Comparison of ENCODE assay signal across 24 cellular contexts in the genomic region with DNA sequence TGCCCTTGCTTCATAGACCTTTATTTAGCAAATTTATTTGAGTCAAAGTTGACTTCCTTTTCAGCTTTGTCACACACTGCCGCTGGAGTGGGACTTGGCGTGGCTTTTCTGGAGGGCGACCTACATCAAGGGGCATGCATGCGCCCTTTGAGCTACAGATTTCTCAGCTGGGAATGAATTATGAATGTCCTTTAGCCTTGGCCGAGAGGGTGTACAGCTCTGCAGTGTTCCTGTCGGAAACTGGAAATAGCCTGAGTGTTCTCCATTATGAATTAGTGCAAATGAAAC.
"Had no signal": no experiment of that assay in that cellular context is flagged by ENCODE, and none has a peak within 500 bp of the region (broad histone marks: within the 10 kb centered on the region; RNA-seq: fewer than 3 reads in every experiment).

No MANE protein-coding gene starts in this region.

- H3K4me3 Mint-ChIP-seq: memory B cell; natural killer cell; neural crest cell; stimulated activated naive B cell treated with anti-CD40 and anti-IgM and Interleukin-4, amounts not matched to agents 10 μg/mL and 1 μg/mL and 100 μg/mL, for 72 hours; stimulated activated naive CD8-positive, alpha-beta T cell treated with anti-CD3 and anti-CD28 coated beads, Interleukin-15, Interleukin-2, amounts not matched to agents 100 ng/mL and 50 ng/mL, for 24 hours had no signal

- H3K36me3 ChIP-seq: gastrocnemius medialis, heart left ventricle, neutrophil, thoracic aorta, transverse colon, upper lobe of right lung, uterus had no signal

- H3K27ac Mint-ChIP-seq: memory B cell; natural killer cell; stimulated activated naive B cell treated with anti-CD40 and anti-IgM and Interleukin-4, amounts not matched to agents 10 μg/mL and 1 μg/mL and 100 μg/mL, for 72 hours; stimulated activated naive CD8-positive, alpha-beta T cell treated with anti-CD3 and anti-CD28 coated beads, Interleukin-15, Interleukin-2, amounts not matched to agents 100 ng/mL and 50 ng/mL, for 24 hours had no signal

- H3K27ac ChIP-seq: gastrocnemius medialis, heart left ventricle, hepatocyte, neutrophil, psoas muscle, skin epidermis, thoracic aorta, transverse colon, upper lobe of right lung, uterus had no signal

- H3K27me3 ChIP-seq: gastrocnemius medialis, heart left ventricle, hepatocyte, neutrophil, transverse colon, upper lobe of right lung, uterus had no signal

- H3K9me3 ChIP-seq: gastrocnemius medialis, heart left ventricle, neutrophil, psoas muscle, thoracic aorta, transverse colon, upper lobe of right lung, uterus had no signal

- H3K4me1 Mint-ChIP-seq: memory B cell; natural killer cell; stimulated activated naive B cell treated with anti-CD40 and anti-IgM and Interleukin-4, amounts not matched to agents 10 μg/mL and 1 μg/mL and 100 μg/mL, for 72 hours had no signal

- ATAC-seq: esophagus mucosa; gastrocnemius medialis; heart left ventricle; left lobe of liver; natural killer cell; psoas muscle; right cardiac atrium; stimulated activated naive B cell treated with anti-CD40 and anti-IgM and Interleukin-4, amounts not matched to agents 10 μg/mL and 1 μg/mL and 100 μg/mL, for 72 hours; upper lobe of right lung had no signal

- H3K27me3 Mint-ChIP-seq: memory B cell; stimulated activated naive B cell treated with anti-CD40 and anti-IgM and Interleukin-4, amounts not matched to agents 10 μg/mL and 1 μg/mL and 100 μg/mL, for 72 hours; stimulated activated naive CD8-positive, alpha-beta T cell treated with anti-CD3 and anti-CD28 coated beads, Interleukin-15, Interleukin-2, amounts not matched to agents 100 ng/mL and 50 ng/mL, for 24 hours had no signal

- H3K4me3 ChIP-seq: gastrocnemius medialis, heart left ventricle, hepatocyte, lung, psoas muscle, skin epidermis, thoracic aorta, transverse colon, upper lobe of right lung, uterus had no signal

- H3K9me3 Mint-ChIP-seq: memory B cell; natural killer cell; neural crest cell; stimulated activated naive CD8-positive, alpha-beta T cell treated with anti-CD3 and anti-CD28 coated beads, Interleukin-15, Interleukin-2, amounts not matched to agents 100 ng/mL and 50 ng/mL, for 24 hours had no signal

- DNase-seq: cortex of kidney; foreskin fibroblast; gastrocnemius medialis; kidney; natural killer cell; psoas muscle; right cardiac atrium; stimulated activated CD4-positive, alpha-beta T cell treated with anti-CD3 and anti-CD28 coated beads, Interleukin-15, amount 100 ng/mL, for 24 hours; stimulated activated CD4-positive, alpha-beta T cell treated with anti-CD3 and anti-CD28 coated beads, Interleukin-2, amount 100 ng/mL, for 48 hours; stimulated activated naive B cell treated with anti-CD40 and anti-IgM and Interleukin-4, amounts not matched to agents 10 μg/mL and 1 μg/mL and 100 μg/mL, for 72 hours; transverse colon; uterus had no signal

- H3K36me3 Mint-ChIP-seq: memory B cell, natural killer cell had no signal

- H3K4me1 ChIP-seq: gastrocnemius medialis, heart left ventricle, psoas muscle, transverse colon, upper lobe of right lung, uterus had no signal
